25 cellular contexts compared by ENCODE assay signal in the genomic region with DNA sequence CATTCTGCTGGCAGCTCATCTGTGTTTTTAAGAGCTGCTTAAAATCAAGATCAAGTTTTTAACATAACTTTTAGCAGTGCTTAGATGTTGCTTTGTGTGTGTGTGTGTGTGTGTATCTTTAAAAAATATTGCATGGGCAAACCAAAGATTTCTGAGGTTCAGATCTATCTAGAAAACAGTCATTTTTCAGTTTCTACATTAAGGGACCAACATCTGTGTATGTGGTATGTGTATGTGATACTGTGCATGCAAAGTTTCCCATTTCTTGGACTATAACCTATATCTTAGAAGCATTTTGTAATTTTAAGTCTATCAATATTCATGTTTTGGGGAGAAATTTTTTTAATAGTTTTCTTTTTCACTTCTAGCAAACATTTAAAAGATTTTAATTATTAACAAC. TPM values are rescaled to one million over a fixed set of nuclear protein-coding genes. Genes with fewer than 3 reads are reported as not detected.
"Had no signal": no experiment of that assay in that cellular context is flagged by ENCODE, and none has a peak within 500 bp of the region (broad histone marks: within the 10 kb centered on the region; RNA-seq: fewer than 3 reads in every experiment).

No MANE protein-coding gene starts in this region.

- H3K4me1 ChIP-seq: foreskin keratinocyte, heart right ventricle, prostate gland, thyroid gland, upper lobe of left lung, vagina had no signal

- H3K4me3 ChIP-seq: heart right ventricle, pancreas, prostate gland, stomach, thyroid gland, upper lobe of left lung, vagina had no signal

- ATAC-seq: activated CD4-positive, CD25-positive, alpha-beta regulatory T cell treated with anti-CD3 and anti-CD28 coated beads, Interleukin-2, amount 50 U/mL, for 24 hours; activated T-cell treated with anti-CD3 and anti-CD28 coated beads, Interleukin-2, amount 50 U/mL, for 4 hours; activated T-helper 17 cell treated with anti-CD3 and anti-CD28 coated beads, Interleukin-2, amount 50 U/mL, for 72 hours; esophagus mucosa; foreskin keratinocyte; heart right ventricle; naive thymus-derived CD4-positive, alpha-beta T cell; stimulated activated naive B cell treated with anti-CD40 and anti-IgM and Interleukin-4, amounts not matched to agents 10 μg/mL and 1 μg/mL and 100 μg/mL, for 72 hours had no signal

- DNase-seq: activated CD4-positive, alpha-beta memory T cell treated with anti-CD3 and anti-CD28 coated beads, Interleukin-2, amount 10 ng/mL, durations not matched to agents 7 days and 5 days; activated CD4-positive, alpha-beta T cell treated with anti-CD3 and anti-CD28 coated beads for 48 hours; activated gamma-delta T cell treated with Interleukin-2 at 50 U/mL for 16 hours; activated naive CD4-positive, alpha-beta T cell treated with anti-CD3 and anti-CD28 coated beads, Interleukin-2, amount 50 U/mL, for 16 hours; activated T-cell treated with anti-CD3 and anti-CD28 coated beads, Interleukin-2, amount 50 U/mL, for 4 hours; amniotic stem cell; brain microvascular endothelial cell; foreskin keratinocyte; heart right ventricle; naive thymus-derived CD4-positive, alpha-beta T cell; nucleus accumbens; pancreas; stimulated activated CD4-positive, alpha-beta T cell treated with anti-CD3 and anti-CD28 coated beads, Interleukin-15, amount 100 ng/mL, for 24 hours; stimulated activated CD4-positive, alpha-beta T cell treated with anti-CD3 and anti-CD28 coated beads, Interleukin-2, amount 100 ng/mL, for 24 hours; stimulated activated naive B cell treated with anti-CD40 and anti-IgM and Interleukin-4, amounts not matched to agents 10 μg/mL and 1 μg/mL and 100 μg/mL, for 72 hours; stomach; T1000; thyroid gland; upper lobe of left lung had no signal

- H3K27me3 ChIP-seq: brain microvascular endothelial cell, foreskin keratinocyte, pancreas, stomach, thyroid gland, upper lobe of left lung, vagina had no signal

- H3K27ac ChIP-seq: brain microvascular endothelial cell, foreskin keratinocyte, heart right ventricle, pancreas, prostate gland, stomach, thyroid gland, upper lobe of left lung, vagina, WERI-Rb-1 had no signal

- H3K36me3 ChIP-seq: brain microvascular endothelial cell, heart right ventricle, pancreas, prostate gland, stomach, thyroid gland, upper lobe of left lung, vagina, WERI-Rb-1 had no signal

- H3K9me3 ChIP-seq: heart right ventricle, pancreas, prostate gland, stomach, thyroid gland, upper lobe of left lung, vagina had no signal

RNA-seq across cellular contexts. Expression of a gene that starts 31.9 kb away (rescaled TPM):
- total RNA-seq: activated CD4-positive, alpha-beta memory T cell treated with anti-CD3 and anti-CD28 coated beads, Interleukin-2, amount 10 ng/mL, durations not matched to agents 7 days and 5 days; foreskin keratinocyte had no signal
